Comparison of ENCODE assay signal across 1 cellular context in genomic region chr19:33396701-33397535, GRCh38.
TF ChIP-seq lines count a peak whose summit lies in the region.

No MANE protein-coding gene starts in this region.

TF ChIP-seq in HepG2, 621 proteins besides CTCF, POLR2A, EP300 and RAD21 (continued from another document and continues in another):
- TF ChIP-seq ZXDC (CRISPR knock-in tag; IDR thresholded peaks at IDR 0.05) (peak; percentile 99), KLF12 (CRISPR knock-in tag; IDR thresholded peaks at IDR 0.05; ENCODE audit: borderline replicate concordance) (peak; percentile 65; the same call in 1 of the 2 replicates), FOXP4 (CRISPR knock-in tag; IDR thresholded peaks at IDR 0.05) (peak; percentile 97), KLF16 (CRISPR knock-in tag; IDR thresholded peaks at IDR 0.05) (peak in 1 of 2 experiments; percentile 67; a peak in 2 of 4 replicates), ATF4 (CRISPR knock-in tag; IDR thresholded peaks at IDR 0.05) (peak in 1 of 2 experiments; percentile 59; a peak in 1 of 4 replicates), YY1 (IDR thresholded peaks at IDR 0.05; ENCODE audit: insufficient read depth, insufficient replicate concordance, low read depth, low read length) (peak; percentile 34), RXRA (CRISPR knock-in tag; IDR thresholded peaks at IDR 0.05) (peak; percentile 98), SKI (IDR thresholded peaks at IDR 0.05; ENCODE audit: partially characterized antibody) (peak; percentile 90), TBL1XR1 (IDR thresholded peaks at IDR 0.05; ENCODE audit: borderline replicate concordance, low read length, partially characterized antibody) (peak; percentile 58), ZNF362 (CRISPR knock-in tag; IDR thresholded peaks at IDR 0.05; ENCODE audit: borderline replicate concordance) (peak; percentile 16; the same call in 1 of the 2 replicates), NFRKB (IDR thresholded peaks at IDR 0.05) (no peak), MXD1 (CRISPR knock-in tag; IDR thresholded peaks at IDR 0.05) (peak; percentile 82; the same call in 1 of the 2 replicates), ZNF337 (CRISPR knock-in tag; IDR thresholded peaks at IDR 0.05; ENCODE audit: borderline replicate concordance, low read depth) (no peak), ZNF556 (CRISPR knock-in tag; IDR thresholded peaks at IDR 0.05; ENCODE audit: borderline replicate concordance) (peak; percentile 44; the same call in 1 of the 2 replicates), ZBTB7A (CRISPR knock-in tag; IDR thresholded peaks at IDR 0.05) (peak; percentile 100), POLR2AphosphoS5 (IDR thresholded peaks at IDR 0.05; ENCODE audit: low read depth, low read length) (0 out of 2 replicates have a peak, but pooled peaks have one; percentile 41), MAFG (CRISPR knock-in tag; IDR thresholded peaks at IDR 0.05) (no peak), KAT7 (CRISPR knock-in tag; IDR thresholded peaks at IDR 0.05; ENCODE audit: borderline replicate concordance) (no peak), ZBTB1 (CRISPR knock-in tag; IDR thresholded peaks at IDR 0.05; ENCODE audit: borderline replicate concordance) (no peak), HMG20A (CRISPR knock-in tag; IDR thresholded peaks at IDR 0.05; ENCODE audit: borderline replicate concordance) (peak; percentile 86; the same call in 1 of the 2 replicates), SP5 (CRISPR knock-in tag; IDR thresholded peaks at IDR 0.05; ENCODE audit: borderline replicate concordance, low read depth) (peak; percentile 91), ZNF782 (CRISPR knock-in tag; IDR thresholded peaks at IDR 0.05; ENCODE audit: borderline replicate concordance) (0 out of 2 replicates have a peak, but pooled peaks have one; percentile 14), ZNF766 (CRISPR knock-in tag; IDR thresholded peaks at IDR 0.05; ENCODE audit: borderline replicate concordance) (peak; percentile 85; the same call in 1 of the 2 replicates), AKAP8 (CRISPR knock-in tag; IDR thresholded peaks at IDR 0.05) (0 out of 2 replicates have a peak, but pooled peaks have one; percentile 67), CERS6 (CRISPR knock-in tag; IDR thresholded peaks at IDR 0.05) (no peak), NONO (IDR thresholded peaks at IDR 0.05) (no peak), NONO (CRISPR knock-in tag; conservative IDR thresholded peaks at IDR 0.05) (peak; percentile 95), ZNF644 (CRISPR knock-in tag; IDR thresholded peaks at IDR 0.05; ENCODE audit: low read depth) (no peak), HMG20B (CRISPR knock-in tag; conservative IDR thresholded peaks at IDR 0.05) (peak; percentile 87), DNMT3B (CRISPR knock-in tag; conservative IDR thresholded peaks at IDR 0.05) (no peak), ZSCAN20 (CRISPR knock-in tag; IDR thresholded peaks at IDR 0.05; ENCODE audit: borderline replicate concordance) (no peak), ZMAT3 (CRISPR knock-in tag; conservative IDR thresholded peaks at IDR 0.05) (peak; percentile 92), MAX (IDR thresholded peaks at IDR 0.05) (peak; percentile 48; the same call in 1 of the 2 replicates), ZNF747 (CRISPR knock-in tag; IDR thresholded peaks at IDR 0.05; ENCODE audit: borderline replicate concordance) (no peak; the same call in 1 of the 2 replicates), ZMYM2 (CRISPR knock-in tag; IDR thresholded peaks at IDR 0.05) (peak; percentile 93)
- TF ChIP-seq, protein P1, sequence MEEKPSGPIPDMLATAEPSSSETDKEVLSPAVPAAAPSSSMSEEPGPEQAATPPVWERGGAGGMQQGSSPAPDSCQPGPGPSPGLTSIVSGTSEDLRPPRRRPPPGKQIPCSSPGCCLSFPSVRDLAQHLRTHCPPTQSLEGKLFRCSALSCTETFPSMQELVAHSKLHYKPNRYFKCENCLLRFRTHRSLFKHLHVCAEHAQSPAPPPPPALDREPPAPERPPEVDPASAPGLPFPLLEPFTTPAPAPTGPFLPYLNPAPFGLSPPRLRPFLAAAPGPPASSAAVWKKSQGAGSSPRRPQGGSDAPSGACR (CRISPR knock-in tag; IDR thresholded peaks at IDR 0.05), result peak; percentile 62; the same call in 1 of the 2 replicates
- TF ChIP-seq, protein P2, sequence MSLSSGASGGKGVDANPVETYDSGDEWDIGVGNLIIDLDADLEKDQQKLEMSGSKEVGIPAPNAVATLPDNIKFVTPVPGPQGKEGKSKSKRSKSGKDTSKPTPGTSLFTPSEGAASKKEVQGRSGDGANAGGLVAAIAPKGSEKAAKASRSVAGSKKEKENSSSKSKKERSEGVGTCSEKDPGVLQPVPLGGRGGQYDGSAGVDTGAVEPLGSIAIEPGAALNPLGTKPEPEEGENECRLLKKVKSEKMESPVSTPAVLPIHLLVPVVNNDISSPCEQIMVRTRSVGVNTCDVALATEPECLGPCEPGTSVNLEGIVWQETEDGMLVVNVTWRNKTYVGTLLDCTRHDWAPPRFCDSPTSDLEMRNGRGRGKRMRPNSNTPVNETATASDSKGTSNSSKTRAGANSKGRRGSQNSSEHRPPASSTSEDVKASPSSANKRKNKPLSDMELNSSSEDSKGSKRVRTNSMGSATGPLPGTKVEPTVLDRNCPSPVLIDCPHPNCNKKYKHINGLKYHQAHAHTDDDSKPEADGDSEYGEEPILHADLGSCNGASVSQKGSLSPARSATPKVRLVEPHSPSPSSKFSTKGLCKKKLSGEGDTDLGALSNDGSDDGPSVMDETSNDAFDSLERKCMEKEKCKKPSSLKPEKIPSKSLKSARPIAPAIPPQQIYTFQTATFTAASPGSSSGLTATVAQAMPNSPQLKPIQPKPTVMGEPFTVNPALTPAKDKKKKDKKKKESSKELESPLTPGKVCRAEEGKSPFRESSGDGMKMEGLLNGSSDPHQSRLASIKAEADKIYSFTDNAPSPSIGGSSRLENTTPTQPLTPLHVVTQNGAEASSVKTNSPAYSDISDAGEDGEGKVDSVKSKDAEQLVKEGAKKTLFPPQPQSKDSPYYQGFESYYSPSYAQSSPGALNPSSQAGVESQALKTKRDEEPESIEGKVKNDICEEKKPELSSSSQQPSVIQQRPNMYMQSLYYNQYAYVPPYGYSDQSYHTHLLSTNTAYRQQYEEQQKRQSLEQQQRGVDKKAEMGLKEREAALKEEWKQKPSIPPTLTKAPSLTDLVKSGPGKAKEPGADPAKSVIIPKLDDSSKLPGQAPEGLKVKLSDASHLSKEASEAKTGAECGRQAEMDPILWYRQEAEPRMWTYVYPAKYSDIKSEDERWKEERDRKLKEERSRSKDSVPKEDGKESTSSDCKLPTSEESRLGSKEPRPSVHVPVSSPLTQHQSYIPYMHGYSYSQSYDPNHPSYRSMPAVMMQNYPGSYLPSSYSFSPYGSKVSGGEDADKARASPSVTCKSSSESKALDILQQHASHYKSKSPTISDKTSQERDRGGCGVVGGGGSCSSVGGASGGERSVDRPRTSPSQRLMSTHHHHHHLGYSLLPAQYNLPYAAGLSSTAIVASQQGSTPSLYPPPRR (CRISPR knock-in tag; IDR thresholded peaks at IDR 0.05; ENCODE audit: borderline replicate concordance), result peak; percentile 96
- TF ChIP-seq, protein P3, sequence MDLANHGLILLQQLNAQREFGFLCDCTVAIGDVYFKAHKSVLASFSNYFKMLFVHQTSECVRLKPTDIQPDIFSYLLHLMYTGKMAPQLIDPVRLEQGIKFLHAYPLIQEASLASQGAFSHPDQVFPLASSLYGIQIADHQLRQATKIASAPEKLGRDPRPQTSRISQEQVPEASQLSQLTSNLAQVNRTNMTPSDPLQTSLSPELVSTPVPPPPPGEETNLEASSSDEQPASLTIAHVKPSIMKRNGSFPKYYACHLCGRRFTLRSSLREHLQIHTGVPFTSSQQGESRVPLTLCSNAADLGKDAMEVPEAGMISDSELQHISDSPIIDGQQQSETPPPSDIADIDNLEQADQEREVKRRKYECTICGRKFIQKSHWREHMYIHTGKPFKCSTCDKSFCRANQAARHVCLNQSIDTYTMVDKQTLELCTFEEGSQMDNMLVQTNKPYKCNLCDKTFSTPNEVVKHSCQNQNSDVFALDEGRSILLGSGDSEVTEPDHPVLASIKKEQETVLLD (CRISPR knock-in tag; IDR thresholded peaks at IDR 0.05; ENCODE audit: low read depth), result no peak
- TF ChIP-seq, protein P4, sequence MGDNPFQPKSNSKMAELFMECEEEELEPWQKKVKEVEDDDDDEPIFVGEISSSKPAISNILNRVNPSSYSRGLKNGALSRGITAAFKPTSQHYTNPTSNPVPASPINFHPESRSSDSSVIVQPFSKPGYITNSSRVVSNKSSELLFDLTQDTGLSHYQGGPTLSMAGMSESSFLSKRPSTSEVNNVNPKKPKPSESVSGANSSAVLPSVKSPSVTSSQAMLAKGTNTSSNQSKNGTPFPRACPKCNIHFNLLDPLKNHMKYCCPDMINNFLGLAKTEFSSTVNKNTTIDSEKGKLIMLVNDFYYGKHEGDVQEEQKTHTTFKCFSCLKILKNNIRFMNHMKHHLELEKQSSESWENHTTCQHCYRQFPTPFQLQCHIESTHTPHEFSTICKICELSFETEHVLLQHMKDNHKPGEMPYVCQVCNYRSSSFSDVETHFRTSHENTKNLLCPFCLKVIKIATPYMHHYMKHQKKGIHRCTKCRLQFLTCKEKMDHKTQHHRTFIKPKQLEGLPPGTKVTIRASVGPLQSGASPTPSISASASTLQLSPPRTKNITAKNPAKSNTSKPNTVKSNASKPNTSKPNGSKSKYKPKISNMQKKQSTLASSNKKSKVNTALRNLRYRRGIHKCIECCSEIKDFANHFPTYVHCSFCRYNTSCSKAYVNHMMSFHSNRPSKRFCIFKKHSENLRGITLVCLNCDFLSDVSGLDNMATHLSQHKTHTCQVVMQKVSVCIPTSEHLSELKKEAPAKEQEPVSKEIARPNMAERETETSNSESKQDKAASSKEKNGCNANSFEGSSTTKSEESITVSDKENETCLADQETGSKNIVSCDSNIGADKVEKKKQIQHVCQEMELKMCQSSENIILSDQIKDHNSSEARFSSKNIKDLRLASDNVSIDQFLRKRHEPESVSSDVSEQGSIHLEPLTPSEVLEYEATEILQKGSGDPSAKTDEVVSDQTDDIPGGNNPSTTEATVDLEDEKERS (CRISPR knock-in tag; IDR thresholded peaks at IDR 0.05), result peak; percentile 93
